8 cellular contexts compared by ENCODE assay signal in genomic region chr19:56309511-56310185, GRCh38. TPM values are rescaled to one million over a fixed set of nuclear protein-coding genes. Genes with fewer than 3 reads are reported as not detected.
A peak's percentile ranks its signal among the peaks of the same experiment; 100 is the strongest.
DNase-seq lines count a peak whose midpoint lies in the region; TF ChIP-seq lines count a peak whose summit lies in the region.

No MANE protein-coding gene starts in this region.

- no peak overlapping the region for H3K9ac ChIP-seq in Karpas-422 (ENCODE audit: low read length)

- H3K36me3 ChIP-seq in Karpas-422 (ENCODE audit: insufficient read depth, low read length) = peaks cover 4% of the 10 kb centered on the region; the same call in 1 of the 2 replicates

- no peak overlapping the region for H3K4me2 ChIP-seq in Karpas-422 (ENCODE audit: low read depth, low read length, poor library complexity, severe bottlenecking)

- peak; percentile 51 for DNase-seq in GM10266 (ENCODE audit: extremely low spot score)
- peak; percentile 97 for DNase-seq in Karpas-422
- DNase-seq in T-helper 2 cell treated with Interferon-gamma antibody and Interleukin-4, amounts not matched to agents 5 μg/mL and 100 μg/mL, for 36 hours (ENCODE audit: low spot score) = peak; percentile 46
- DNase-seq in astrocyte of the cerebellum (ENCODE audit: low read depth) = no peak
- DNase-seq in islet precursor cell = peak; percentile 79
- peak; percentile 18 for DNase-seq in stimulated activated CD8-positive, alpha-beta memory T cell treated with anti-CD3 and anti-CD28 coated beads, Interleukin-15, amount 100 ng/mL, for 1 hour (ENCODE audit: low read depth)
- DNase-seq in foreskin melanocyte = no peak
- no peak for DNase-seq in NCI-H446 (lab: John Stamatoyannopoulos, UW)

- peaks cover 13% of the 10 kb centered on the region for H3K79me2 ChIP-seq in Karpas-422 (ENCODE audit: low read length)

- H3K27me3 ChIP-seq in Karpas-422 (ENCODE audit: low read length) = no peaks in the 10 kb centered on the region

- no peaks in the 10 kb centered on the region for H3K9me2 ChIP-seq in Karpas-422 (replicated peaks; ENCODE audit: insufficient read depth, low read length)

- peaks cover 22% of the 10 kb centered on the region for H3K4me1 Mint-ChIP-seq in T-helper 2 cell treated with Interferon-gamma antibody and Interleukin-4, amounts not matched to agents 5 μg/mL and 100 μg/mL, for 36 hours (ENCODE audit: low read depth)

- H3K9me3 ChIP-seq in Karpas-422 (ENCODE audit: low read length) = no peaks in the 10 kb centered on the region

- no peak overlapping the region for H3K27ac Mint-ChIP-seq in T-helper 2 cell treated with Interferon-gamma antibody and Interleukin-4, amounts not matched to agents 5 μg/mL and 100 μg/mL, for 36 hours

- H3K4me3 ChIP-seq in Karpas-422 (ENCODE audit: low read length) = no peak overlapping the region
- H3K4me3 ChIP-seq in astrocyte of the cerebellum (ENCODE audit: low read depth, low read length) = no peak overlapping the region

- in situ Hi-C loops in astrocyte of the cerebellum (cut with HindIII; ENCODE audit: low sequenced_read_pairs) = no loop called here

- H2AFZ ChIP-seq in Karpas-422 (ENCODE audit: low read length) = no peak overlapping the region

- H3K27me3 Mint-ChIP-seq in T-helper 2 cell treated with Interferon-gamma antibody and Interleukin-4, amounts not matched to agents 5 μg/mL and 100 μg/mL, for 36 hours (ENCODE audit: low read depth) = no peaks in the 10 kb centered on the region

- no peaks in the 10 kb centered on the region for H3K9me3 Mint-ChIP-seq in T-helper 2 cell treated with Interferon-gamma antibody and Interleukin-4, amounts not matched to agents 5 μg/mL and 100 μg/mL, for 36 hours

- H3K4me1 ChIP-seq in Karpas-422 (ENCODE audit: low read length) = peaks cover 20% of the 10 kb centered on the region

- no peak overlapping the region for H3K4me3 Mint-ChIP-seq in T-helper 2 cell treated with Interferon-gamma antibody and Interleukin-4, amounts not matched to agents 5 μg/mL and 100 μg/mL, for 36 hours

- H3K27ac ChIP-seq in Karpas-422 (ENCODE audit: low read length) = no peak overlapping the region

- peaks cover 17% of the 10 kb centered on the region for H3K36me3 Mint-ChIP-seq in T-helper 2 cell treated with Interferon-gamma antibody and Interleukin-4, amounts not matched to agents 5 μg/mL and 100 μg/mL, for 36 hours (ENCODE audit: low read depth)

- peak; percentile 82 for TF ChIP-seq CTCF in GM10266 (IDR thresholded peaks at IDR 0.05; ENCODE audit: control insufficient read depth, insufficient read depth, low read depth, missing control alignments)
- TF ChIP-seq CTCF in astrocyte of the cerebellum (IDR thresholded peaks at IDR 0.05; ENCODE audit: low read depth, low read length, missing control alignments) = peak; percentile 63

- H4K20me1 ChIP-seq in Karpas-422 (ENCODE audit: insufficient read depth, low read depth, low read length) = no peaks in the 10 kb centered on the region

RNA-seq across cellular contexts. Expression of gene ZSCAN5A, which starts 5.0 kb away (rescaled TPM):
- total RNA-seq in Karpas-422 (2014; rRNA removed; shearing (Covaris generic); ENCODE audit: low replicate concordance) = 14.4 and 16.2 TPM in 2 replicates

RNA-seq across cellular contexts. Expression of gene EDDM13, which starts 37.1 kb away (rescaled TPM):
- total RNA-seq in Karpas-422 (2014; rRNA removed; shearing (Covaris generic); ENCODE audit: low replicate concordance) = not detected in 2 replicates

Comparison
In these comparisons a context has a peak if more than half of its experiments do, and no peak if none do; other contexts are left out.
1. DNase-seq: peak in GM10266 (single experiment), Karpas-422 (single experiment), T-helper 2 cell treated with Interferon-gamma antibody and Interleukin-4, amounts not matched to agents 5 μg/mL and 100 μg/mL, for 36 hours (single experiment), islet precursor cell (single experiment) and stimulated activated CD8-positive, alpha-beta memory T cell treated with anti-CD3 and anti-CD28 coated beads, Interleukin-15, amount 100 ng/mL, for 1 hour (single experiment); none in astrocyte of the cerebellum (single experiment), foreskin melanocyte (single experiment) and NCI-H446 (0 of 2).